11 cellular contexts compared by ENCODE assay signal in genomic region chr4:99574530-99575314, GRCh38. TPM values are rescaled to one million over a fixed set of nuclear protein-coding genes. Genes with fewer than 3 reads are reported as not detected.
DNase-seq lines count a peak whose midpoint lies in the region; ATAC-seq and TF ChIP-seq lines count a peak whose summit lies in the region.
"Had no signal": no experiment of that assay in that cellular context is flagged by ENCODE, and none has a peak within 500 bp of the region (broad histone marks: within the 10 kb centered on the region; RNA-seq: fewer than 3 reads in every experiment).

Gene MTTP, plus strand, starts transcription at chr4:99574824. Its CDS starts 86 bp downstream, at chr4:99574910.

- no peak within 1 kb of the TSS for H3K4me3 Mint-ChIP-seq in activated naive CD4-positive, alpha-beta T cell treated with anti-CD3 and anti-CD28 coated beads, Interleukin-2, amount 10 ng/mL, durations not matched to agents 7 days and 5 days
- H3K4me3 Mint-ChIP-seq: activated naive CD8-positive, alpha-beta T cell; CD4-positive, CD25-positive, alpha-beta regulatory T cell had no signal

- no peaks in the 10 kb centered on the region for H3K9me3 ChIP-seq in hepatocyte (ENCODE audit: low read depth)
- H3K9me3 ChIP-seq: SK-N-SH had no signal

- no peak within 1 kb of the TSS for H3K27ac Mint-ChIP-seq in activated naive CD4-positive, alpha-beta T cell treated with anti-CD3 and anti-CD28 coated beads, Interleukin-2, amount 10 ng/mL, durations not matched to agents 7 days and 5 days
- H3K27ac Mint-ChIP-seq: activated naive CD8-positive, alpha-beta T cell had no signal

- H3K4me1 Mint-ChIP-seq in activated naive CD4-positive, alpha-beta T cell treated with anti-CD3 and anti-CD28 coated beads, Interleukin-2, amount 10 ng/mL, durations not matched to agents 7 days and 5 days = no peaks in the 10 kb centered on the region
- H3K4me1 Mint-ChIP-seq: CD4-positive, CD25-positive, alpha-beta regulatory T cell had no signal

- peak within 1 kb of the TSS; percentile 39 for H2AFZ ChIP-seq in hepatocyte

- in situ Hi-C loops in GM13977 (cut with MboI; ENCODE audit: low pct_unique_long_range_greater_than_20kb, low sequenced_read_pairs, unreplicated experiment) = no loop called here

- no peaks in the 10 kb centered on the region for H4K20me1 ChIP-seq in hepatocyte (ENCODE audit: insufficient read depth, poor library complexity, severe bottlenecking)

- no peak for TF ChIP-seq CTCF in GM13977 (IDR thresholded peaks at IDR 0.05; ENCODE audit: extremely low read depth, insufficient read depth, missing control alignments)
- TF ChIP-seq CTCF in hepatocyte (IDR thresholded peaks at IDR 0.05; ENCODE audit: poor library complexity) = no peak

- peak within 1 kb of the TSS; percentile 35 for H3K4me3 ChIP-seq in hepatocyte

- H3K27me3 ChIP-seq in hepatocyte = no peaks in the 10 kb centered on the region

- CTCF ChIA-PET in activated naive CD4-positive, alpha-beta T cell treated with anti-CD3 and anti-CD28 coated beads, Interleukin-2, amount 10 ng/mL, durations not matched to agents 7 days and 5 days (lab: Charles Lee) = interaction anchor here (0.6 kb wide), 1 partner anchor 53 kb away, joined by 3 read pairs; no protein-coding TSS in a partner anchor

- H3K27ac ChIP-seq in hepatocyte = peak within 1 kb of the TSS; percentile 72

- H3K4me1 ChIP-seq in hepatocyte (ENCODE audit: insufficient read depth) = peaks cover 6% of the 10 kb centered on the region

- ATAC-seq in GM21529 (IDR thresholded peaks at IDR 0.05; ENCODE audit: unreplicated experiment) (peak; percentile 88), HG03442 (IDR thresholded peaks at IDR 0.05; ENCODE audit: unreplicated experiment) (peak; percentile 81)

- H3K27me3 Mint-ChIP-seq in activated naive CD4-positive, alpha-beta T cell treated with anti-CD3 and anti-CD28 coated beads, Interleukin-2, amount 10 ng/mL, durations not matched to agents 7 days and 5 days = peaks cover 21% of the 10 kb centered on the region

- no peaks in the 10 kb centered on the region for H3K9me3 Mint-ChIP-seq in activated naive CD4-positive, alpha-beta T cell treated with anti-CD3 and anti-CD28 coated beads, Interleukin-2, amount 10 ng/mL, durations not matched to agents 7 days and 5 days

- WGBS in hepatocyte (ENCODE audit: low lambda C conversion rate, missing lambda C conversion rate) = 60% methylated on average over 3 of the region's 3 CpGs

- no peaks in the 10 kb centered on the region for H3K36me3 Mint-ChIP-seq in activated naive CD4-positive, alpha-beta T cell treated with anti-CD3 and anti-CD28 coated beads, Interleukin-2, amount 10 ng/mL, durations not matched to agents 7 days and 5 days
- H3K36me3 Mint-ChIP-seq: activated naive CD8-positive, alpha-beta T cell; CD4-positive, CD25-positive, alpha-beta regulatory T cell had no signal

- H3K79me2 ChIP-seq in hepatocyte = peaks cover 13% of the 10 kb centered on the region

- H3K9me2 ChIP-seq in hepatocyte (replicated peaks; ENCODE audit: insufficient read depth) = no peaks in the 10 kb centered on the region
- H3K9me2 ChIP-seq: SK-N-SH had no signal

- H3K4me2 ChIP-seq in hepatocyte = peak within 1 kb of the TSS; percentile 64
- H3K4me2 ChIP-seq: SK-N-SH had no signal

- no peaks in the 10 kb centered on the region for H3K36me3 ChIP-seq in hepatocyte (replicated peaks; ENCODE audit: insufficient read depth, low read depth)

- DNase-seq in GM13977 (ENCODE audit: low spot score) (peak; percentile 14), hepatocyte (ENCODE audit: low spot score) (peak; percentile 13), DMS153 treated with DMSO at 0.1 percent for 48 hours (lab: John Stamatoyannopoulos, UW; ENCODE audit: unreplicated experiment) (no peak), iPS-NIHi7 (ENCODE audit: extremely low spot score) (no peak)
- DNase-seq in activated naive CD4-positive, alpha-beta T cell treated with anti-CD3 and anti-CD28 coated beads, Interleukin-2, amount 10 ng/mL, durations not matched to agents 7 days and 5 days = no peak
- no peak for DNase-seq in stimulated activated CD4-positive, alpha-beta T cell treated with anti-CD3 and anti-CD28 coated beads, Interleukin-2, amount 100 ng/mL, for 48 hours
- DNase-seq: CD4-positive, CD25-positive, alpha-beta regulatory T cell; SK-N-SH had no signal

RNA-seq across cellular contexts. Expression of gene MTTP, which starts in this region (rescaled TPM):
- total RNA-seq in hepatocyte = 81.2 and 92.2 TPM in 2 replicates
- 23.7 and 40.1 TPM in 2 replicates for polyA plus RNA-seq in hepatocyte
- total RNA-seq: CD4-positive, CD25-positive, alpha-beta regulatory T cell had no signal
- polyA plus RNA-seq: CD4-positive, CD25-positive, alpha-beta regulatory T cell; SK-N-SH had no signal

Comparison
In these comparisons a context has a peak if more than half of its experiments do, and no peak if none do; other contexts are left out.
1. DNase-seq: peak in GM13977 (single experiment) and hepatocyte (single experiment); none in activated naive CD4-positive, alpha-beta T cell treated with anti-CD3 and anti-CD28 coated beads, Interleukin-2, amount 10 ng/mL, durations not matched to agents 7 days and 5 days (single experiment), stimulated activated CD4-positive, alpha-beta T cell treated with anti-CD3 and anti-CD28 coated beads, Interleukin-2, amount 100 ng/mL, for 48 hours (0 of 2), DMS153 treated with DMSO at 0.1 percent for 48 hours (single experiment) and iPS-NIHi7 (single experiment).